ENCODE assay signal across 12 cellular contexts in genomic region chr6:144345451-144345850, GRCh38.
DNase-seq lines count a peak whose midpoint lies in the region; ATAC-seq and TF ChIP-seq lines count a peak whose summit lies in the region.
"Had no signal": no experiment of that assay in that cellular context is flagged by ENCODE, and none has a peak within 500 bp of the region (broad histone marks: within the 10 kb centered on the region; RNA-seq: fewer than 3 reads in every experiment).

No MANE protein-coding gene starts in this region.

- no peak for TF ChIP-seq CTCF in CD14-positive monocyte (IDR thresholded peaks at IDR 0.05)

- intact Hi-C loops in CD14-positive monocyte (cut with micrococcal nuclease) = no loop called here

- no peak for ATAC-seq in activated T-helper 17 cell treated with anti-CD3 and anti-CD28 coated beads, Interleukin-2, amount 50 U/mL, for 72 hours (replicated peaks)
- no peak for ATAC-seq in naive thymus-derived CD8-positive, alpha-beta T cell

- H3K9me3 Mint-ChIP-seq in CD14-positive monocyte = no peaks in the 10 kb centered on the region
- H3K9me3 Mint-ChIP-seq in activated T-helper 17 cell treated with anti-CD3 and anti-CD28 coated beads, Interleukin-2, amount 50 U/mL, for 72 hours = no peaks in the 10 kb centered on the region
- H3K9me3 Mint-ChIP-seq in naive thymus-derived CD8-positive, alpha-beta T cell = peaks cover 0 to 15% (median 0%) of the 10 kb centered on the region in 9 donors

- H3K4me3 Mint-ChIP-seq in CD14-positive monocyte = peak overlapping the region in 1 of 2 donors; percentile 80
- H3K4me3 Mint-ChIP-seq in activated T-helper 17 cell treated with anti-CD3 and anti-CD28 coated beads, Interleukin-2, amount 50 U/mL, for 72 hours = peak overlapping the region; percentile 92
- peak overlapping the region; percentile 81 to 99 (median 92) for H3K4me3 Mint-ChIP-seq in naive thymus-derived CD8-positive, alpha-beta T cell

- H3K4me3 ChIP-seq in GM08714 (ENCODE audit: low read length) = peak overlapping the region; percentile 63; the same call in 1 of the 2 replicates
- H3K4me3 ChIP-seq: SJCRH30 had no signal

- DNase-seq in CD14-positive monocyte (ENCODE audit: low spot score) = no peak
- DNase-seq in naive thymus-derived CD8-positive, alpha-beta T cell = no peak
- DNase-seq in DMS53 (lab: John Stamatoyannopoulos, UW) = no peak
- DNase-seq in NCI-H2171 (lab: John Stamatoyannopoulos, UW) = no peak
- no peak for DNase-seq in NCI-H2107 (lab: John Stamatoyannopoulos, UW)
- DNase-seq: activated CD4-positive, alpha-beta T cell treated with anti-CD3 and anti-CD28 coated beads, Interleukin-2, amount 50 U/mL, for 4 hours; amniotic stem cell; NCI-H2029; SJCRH30; stimulated activated CD4-positive, alpha-beta T cell treated with anti-CD3 and anti-CD28 coated beads, Interleukin-4, amount 100 ng/mL, for 4 hours had no signal

- H3K27me3 Mint-ChIP-seq in CD14-positive monocyte (ENCODE audit: low read depth in 3 of 3) = no peaks in the 10 kb centered on the region
- no peaks in the 10 kb centered on the region for H3K27me3 Mint-ChIP-seq in activated T-helper 17 cell treated with anti-CD3 and anti-CD28 coated beads, Interleukin-2, amount 50 U/mL, for 72 hours
- no peaks in the 10 kb centered on the region for H3K27me3 Mint-ChIP-seq in naive thymus-derived CD8-positive, alpha-beta T cell

- H3K36me3 Mint-ChIP-seq in CD14-positive monocyte = peaks cover 0 to 10% of the 10 kb centered on the region in 2 donors
- no peaks in the 10 kb centered on the region for H3K36me3 Mint-ChIP-seq in activated T-helper 17 cell treated with anti-CD3 and anti-CD28 coated beads, Interleukin-2, amount 50 U/mL, for 72 hours (ENCODE audit: low read depth)
- H3K36me3 Mint-ChIP-seq in naive thymus-derived CD8-positive, alpha-beta T cell = peaks cover 2 to 7% (median 5%) of the 10 kb centered on the region in 3 donors

- peaks cover 88% of the 10 kb centered on the region for H3K4me1 Mint-ChIP-seq in CD14-positive monocyte
- peaks cover 57% of the 10 kb centered on the region for H3K4me1 Mint-ChIP-seq in activated T-helper 17 cell treated with anti-CD3 and anti-CD28 coated beads, Interleukin-2, amount 50 U/mL, for 72 hours
- H3K4me1 Mint-ChIP-seq in naive thymus-derived CD8-positive, alpha-beta T cell = peaks cover 30 to 91% (median 77%) of the 10 kb centered on the region in 4 donors

- POLR2A ChIA-PET in naive thymus-derived CD8-positive, alpha-beta T cell (lab: Charles Lee) = interaction anchor here (0.7 to 7.1 kb wide), 5 partner anchors 8 to 127 kb away, joined by 3 to 42 read pairs (median 3); no protein-coding TSS in a partner anchor

- H3K27ac Mint-ChIP-seq in CD14-positive monocyte = peak overlapping the region in 6 of 7 donors; percentile 56 to 96 (median 84)
- peak overlapping the region; percentile 95 for H3K27ac Mint-ChIP-seq in activated T-helper 17 cell treated with anti-CD3 and anti-CD28 coated beads, Interleukin-2, amount 50 U/mL, for 72 hours
- peak overlapping the region; percentile 91 to 98 (median 97) for H3K27ac Mint-ChIP-seq in naive thymus-derived CD8-positive, alpha-beta T cell
